Comparison of ENCODE assay signal across 8 cellular contexts in genomic region chr14:20624495-20625070, GRCh38. TPM values are rescaled to one million over a fixed set of nuclear protein-coding genes. Genes with fewer than 3 reads are reported as not detected.
A peak's percentile ranks its signal among the peaks of the same experiment; 100 is the strongest.
DNase-seq lines count a peak whose midpoint lies in the region; TF ChIP-seq lines count a peak whose summit lies in the region.

No MANE protein-coding gene starts in this region.

- H3F3A ChIP-seq in GM23248 (ENCODE audit: insufficient read depth), result peaks cover 24% of the 10 kb centered on the region

- 10 to 11% methylated on average over 22 of the region's 22 CpGs for WGBS in GM23248 (ENCODE audit: low coverage in 1 of 2, low lambda C conversion rate in 2 of 2, missing lambda C conversion rate in 2 of 2), 2 experiments
- WGBS in hepatocyte (ENCODE audit: low lambda C conversion rate, missing lambda C conversion rate), result 7% methylated on average over 22 of the region's 22 CpGs
- 4 to 5% methylated on average over 22 of the region's 22 CpGs for WGBS in sigmoid colon, 2 donors

- H2AFZ ChIP-seq in GM23248 (peak overlapping the region; percentile 76), hepatocyte (peak overlapping the region; percentile 67)

- TF ChIP-seq EP300 in sigmoid colon (IDR thresholded peaks at IDR 0.05), result no peak

- H3K9me2 ChIP-seq in GM23248 (ENCODE audit: insufficient read depth), result no peaks in the 10 kb centered on the region
- no peaks in the 10 kb centered on the region for H3K9me2 ChIP-seq in hepatocyte (replicated peaks; ENCODE audit: insufficient read depth)

- H3K9me3 ChIP-seq in GM23248 (ENCODE audit: low read depth), result no peaks in the 10 kb centered on the region
- H3K9me3 ChIP-seq in ascending aorta, result no peaks in the 10 kb centered on the region
- no peaks in the 10 kb centered on the region for H3K9me3 ChIP-seq in hepatocyte (ENCODE audit: low read depth)
- no peaks in the 10 kb centered on the region for H3K9me3 ChIP-seq in sigmoid colon

- POLR2A ChIA-PET in BJ (lab: Charles Lee), result no interaction called here

- H3K9ac ChIP-seq in GM23248, result peak overlapping the region; percentile 46

- peak overlapping the region; percentile 87 for H3K4me2 ChIP-seq in GM23248 (ENCODE audit: unreplicated experiment)
- peak overlapping the region; percentile 81 for H3K4me2 ChIP-seq in hepatocyte

- no peak for TF ChIP-seq POLR2A in sigmoid colon (IDR thresholded peaks at IDR 0.05)

- TF ChIP-seq CTCF in BJ (IDR thresholded peaks at IDR 0.05; ENCODE audit: insufficient read depth, low read depth, low read length), result no peak
- TF ChIP-seq CTCF in ascending aorta (IDR thresholded peaks at IDR 0.05), result no peak
- no peak for TF ChIP-seq CTCF in hepatocyte (IDR thresholded peaks at IDR 0.05; ENCODE audit: poor library complexity)
- TF ChIP-seq CTCF in sigmoid colon (IDR thresholded peaks at IDR 0.05), result no peak

- DNase-seq in BJ (ENCODE audit: low read depth), result no peak
- DNase-seq in GM23248, result peak; percentile 89
- DNase-seq in RPMI7951 (ENCODE audit: low read depth), result peak; percentile 74
- peak in 1 of 2 donors; percentile 79 for DNase-seq in ascending aorta (ENCODE audit: low spot score in 2 of 2)
- peak; percentile 84 for DNase-seq in hepatocyte (ENCODE audit: low spot score)
- peak; percentile 81 for DNase-seq in sigmoid colon
- no peak for DNase-seq in NAMALWA (ENCODE audit: low spot score)
- no peak for DNase-seq in NCI-H2107 (lab: John Stamatoyannopoulos, UW)

- H3K4me1 ChIP-seq in GM23248 (ENCODE audit: insufficient read depth), result 0 out of 2 replicates have a peak, but pooled peaks cover 6% of the 10 kb centered on the region
- peaks cover 0 to 3% of the 10 kb centered on the region in 2 donors for H3K4me1 ChIP-seq in ascending aorta
- H3K4me1 ChIP-seq in hepatocyte (ENCODE audit: insufficient read depth), result peaks cover 5% of the 10 kb centered on the region
- peaks cover 0 to 26% (median 22%) of the 10 kb centered on the region in 4 donors for H3K4me1 ChIP-seq in sigmoid colon

- intact Hi-C loops in ascending aorta (cut with DNase I) (loop anchor here (1.0 kb wide), 1 partner anchor 11 kb away; no protein-coding TSS in a partner anchor), sigmoid colon (cut with DNase I) (no loop called here)

- no peaks in the 10 kb centered on the region for H4K20me1 ChIP-seq in GM23248 (ENCODE audit: insufficient read depth)
- H4K20me1 ChIP-seq in hepatocyte (ENCODE audit: insufficient read depth, poor library complexity, severe bottlenecking), result no peaks in the 10 kb centered on the region

- peaks cover 3% of the 10 kb centered on the region for H3K27me3 ChIP-seq in BJ (ENCODE audit: control insufficient read depth, insufficient read depth, low read length)
- H3K27me3 ChIP-seq in GM23248 (replicated peaks; ENCODE audit: insufficient read depth), result peaks cover 7% of the 10 kb centered on the region; the same call in 1 of the 2 replicates
- no peaks in the 10 kb centered on the region for H3K27me3 ChIP-seq in ascending aorta
- H3K27me3 ChIP-seq in hepatocyte, result peaks cover 25% of the 10 kb centered on the region
- H3K27me3 ChIP-seq in sigmoid colon, result peaks cover 0 to 7% (median 0%) of the 10 kb centered on the region in 3 donors

- in situ Hi-C loops in GM23248 (cut with MboI), result no loop called here

- H3K27ac ChIP-seq in GM23248 (peak overlapping the region; percentile 34), ascending aorta (peak overlapping the region in 1 of 2 donors; percentile 43), hepatocyte (peak overlapping the region; percentile 84), sigmoid colon (no peak overlapping the region)

- CTCF ChIA-PET in BJ (lab: Yijun Ruan, JAX), result no interaction called here

- H3K4me3 ChIP-seq in BJ (ENCODE audit: low read depth, low read length), result peak overlapping the region; percentile 23
- H3K4me3 ChIP-seq in GM23248, result peak overlapping the region; percentile 70
- H3K4me3 ChIP-seq in ascending aorta, result peak overlapping the region; percentile 12 to 57
- peak overlapping the region; percentile 42 for H3K4me3 ChIP-seq in hepatocyte
- peak overlapping the region in 3 of 4 donors; percentile 19 to 31 (median 22) for H3K4me3 ChIP-seq in sigmoid colon

- H3K79me2 ChIP-seq in GM23248 (ENCODE audit: insufficient read depth) (no peaks in the 10 kb centered on the region), hepatocyte (no peaks in the 10 kb centered on the region)

- H3K36me3 ChIP-seq in BJ (ENCODE audit: control insufficient read depth, insufficient read depth, low read length) (no peaks in the 10 kb centered on the region), GM23248 (ENCODE audit: low read depth) (no peaks in the 10 kb centered on the region), ascending aorta (no peaks in the 10 kb centered on the region), hepatocyte (replicated peaks; ENCODE audit: insufficient read depth, low read depth) (no peaks in the 10 kb centered on the region), sigmoid colon (no peaks in the 10 kb centered on the region)

RNA-seq across cellular contexts. Expression of gene OR6S1, which starts 16.9 kb away (rescaled TPM):
- polyA plus RNA-seq in BJ (2011; rRNA removed) (not detected in 2 replicates), GM23248 (2016; fragmentation: Nextera tagmentation; extraction: Ambion mirVana) (not detected in 2 replicates), hepatocyte (not detected in 2 replicates), sigmoid colon (not detected)
- polyA minus RNA-seq in BJ (2011; rRNA and poly(A)+ RNA removed), result not detected in 2 replicates
- total RNA-seq in GM23248 (2014; rRNA removed; shearing (Covaris generic)), result not detected in 2 replicates
- total RNA-seq in RPMI7951 (2014; rRNA removed; shearing (Covaris generic)), result not detected in 2 replicates
- total RNA-seq in ascending aorta (not detected), hepatocyte (not detected in 2 replicates), sigmoid colon (not detected)

RNA-seq across cellular contexts. Expression of gene RNASE12, which starts 33.4 kb away (rescaled TPM):
- polyA plus RNA-seq in BJ (2011; rRNA removed) (not detected in 2 replicates), GM23248 (2016; fragmentation: Nextera tagmentation; extraction: Ambion mirVana) (not detected in 2 replicates), hepatocyte (not detected in 2 replicates), sigmoid colon (not detected)
- not detected in 2 replicates for polyA minus RNA-seq in BJ (2011; rRNA and poly(A)+ RNA removed)
- total RNA-seq in GM23248 (2014; rRNA removed; shearing (Covaris generic)), result not detected in 2 replicates
- total RNA-seq in RPMI7951 (2014; rRNA removed; shearing (Covaris generic)), result not detected in 2 replicates
- total RNA-seq in ascending aorta (not detected), hepatocyte (not detected in 2 replicates), sigmoid colon (not detected)

RNA-seq across cellular contexts. Expression of gene RNASE11, which starts 36.8 kb away (rescaled TPM):
- polyA plus RNA-seq in BJ (2011; rRNA removed) (not detected in 2 replicates), GM23248 (2016; fragmentation: Nextera tagmentation; extraction: Ambion mirVana) (not detected in 2 replicates), hepatocyte (not detected in 2 replicates), sigmoid colon (not detected)
- not detected in 2 replicates for polyA minus RNA-seq in BJ (2011; rRNA and poly(A)+ RNA removed)
- not detected in 2 replicates for total RNA-seq in GM23248 (2014; rRNA removed; shearing (Covaris generic))
- total RNA-seq in RPMI7951 (2014; rRNA removed; shearing (Covaris generic)), result not detected in 2 replicates
- total RNA-seq in ascending aorta (not detected), hepatocyte (not detected in 2 replicates), sigmoid colon (not detected)

RNA-seq across cellular contexts. Expression of gene RNASE4, which starts 59.8 kb away (rescaled TPM):
- polyA plus RNA-seq in BJ (2011; rRNA removed), result 38.6 and 42.4 TPM in 2 replicates
- 11.9 and 16.1 TPM in 2 replicates for polyA minus RNA-seq in BJ (2011; rRNA and poly(A)+ RNA removed)
- 21.6 and 35.9 TPM in 2 replicates for total RNA-seq in GM23248 (2014; rRNA removed; shearing (Covaris generic))
- polyA plus RNA-seq in GM23248 (2016; fragmentation: Nextera tagmentation; extraction: Ambion mirVana), result 24.4 and 37.9 TPM in 2 replicates
- 8.1 and 14.2 TPM in 2 replicates for total RNA-seq in RPMI7951 (2014; rRNA removed; shearing (Covaris generic))
- 23.2 TPM for total RNA-seq in ascending aorta
- total RNA-seq in hepatocyte, result 76.8 and 96.2 TPM in 2 replicates
- 31.1 and 44.5 TPM in 2 replicates for polyA plus RNA-seq in hepatocyte
- 100 to 1,000 TPM in 1 of 4 donors, 10 to 100 TPM in 3; 44.0 to 138 (median 65.5) TPM for total RNA-seq in sigmoid colon
- 10 to 100 TPM; 11.4 to 46.3 (median 15.5) TPM for polyA plus RNA-seq in sigmoid colon

Comparison
In these comparisons a context has a peak if more than half of its experiments do, and no peak if none do; other contexts are left out.
1. DNase-seq: peak in GM23248 (single experiment), RPMI7951 (single experiment), hepatocyte (single experiment) and sigmoid colon (single experiment); none in BJ (single experiment), NAMALWA (single experiment) and NCI-H2107 (single experiment).
2. H3K27ac ChIP-seq: peak in GM23248 (single experiment) and hepatocyte (single experiment); none in sigmoid colon (0 of 4).
3. Peak in every context shown above with its lines, with median percentiles within 50 percentile points of each other: H3K4me3 ChIP-seq.